ENCODE assay signal across 8 cellular contexts in genomic region chr18:35355140-35355618, GRCh38. TPM values are rescaled to one million over a fixed set of nuclear protein-coding genes. Genes with fewer than 3 reads are reported as not detected.
A peak's percentile ranks its signal among the peaks of the same experiment; 100 is the strongest.
DNase-seq lines count a peak whose midpoint lies in the region; ATAC-seq and TF ChIP-seq lines count a peak whose summit lies in the region.

No MANE protein-coding gene starts in this region.

- H3K36me3 Mint-ChIP-seq in activated naive CD8-positive, alpha-beta T cell treated with anti-CD3 and anti-CD28 coated beads for 36 hours, result peaks cover 3% of the 10 kb centered on the region

- no peaks in the 10 kb centered on the region for H3K27me3 Mint-ChIP-seq in activated naive CD8-positive, alpha-beta T cell treated with anti-CD3 and anti-CD28 coated beads for 36 hours

- no peaks in the 10 kb centered on the region for H3K9me3 ChIP-seq in SJCRH30 (replicated peaks)
- H3K9me3 ChIP-seq in parathyroid adenoma (ENCODE audit: control insufficient read depth, low read length), result no peaks in the 10 kb centered on the region
- H3K9me3 ChIP-seq in uterus, result no peaks in the 10 kb centered on the region

- TF ChIP-seq CTCF in parathyroid adenoma (IDR thresholded peaks at IDR 0.05), result peak; percentile 85
- peak; percentile 55 to 68 (median 59) for TF ChIP-seq CTCF in uterus (IDR thresholded peaks at IDR 0.05)

- H3K4me1 Mint-ChIP-seq in activated naive CD8-positive, alpha-beta T cell treated with anti-CD3 and anti-CD28 coated beads for 36 hours, result peaks cover 4% of the 10 kb centered on the region

- peak; percentile 98 for ATAC-seq in Right ventricle myocardium inferior

- H3K4me3 ChIP-seq in SJCRH30, result peak overlapping the region; percentile 44
- peak overlapping the region; percentile 38 for H3K4me3 ChIP-seq in parathyroid adenoma (ENCODE audit: low read depth, low read length)
- H3K4me3 ChIP-seq in uterus, result no peak overlapping the region

- no peaks in the 10 kb centered on the region for H3K79me2 ChIP-seq in parathyroid adenoma

- no peak for TF ChIP-seq POLR2A in uterus (IDR thresholded peaks at IDR 0.05)

- no peaks in the 10 kb centered on the region for H3K4me1 ChIP-seq in SJCRH30
- H3K4me1 ChIP-seq in parathyroid adenoma, result peaks cover 5% of the 10 kb centered on the region
- no peaks in the 10 kb centered on the region for H3K4me1 ChIP-seq in uterus

- H3K27ac ChIP-seq in SJCRH30, result no peak overlapping the region
- H3K27ac ChIP-seq in parathyroid adenoma, result no peak overlapping the region
- H3K27ac ChIP-seq in uterus, result peak overlapping the region in 1 of 2 donors; percentile 43

- H3K9me3 Mint-ChIP-seq in activated naive CD8-positive, alpha-beta T cell treated with anti-CD3 and anti-CD28 coated beads for 36 hours, result peaks cover 10% of the 10 kb centered on the region

- H3K27me3 ChIP-seq in SJCRH30 (no peaks in the 10 kb centered on the region), parathyroid adenoma (ENCODE audit: control insufficient read depth, insufficient read depth, low read length) (no peaks in the 10 kb centered on the region), uterus (no peaks in the 10 kb centered on the region)

- H3K4me3 Mint-ChIP-seq in activated naive CD8-positive, alpha-beta T cell treated with anti-CD3 and anti-CD28 coated beads for 36 hours, result no peak overlapping the region

- peak overlapping the region; percentile 31 for H3K4me2 ChIP-seq in parathyroid adenoma (ENCODE audit: low read length)

- no peaks in the 10 kb centered on the region for H3K36me3 ChIP-seq in SJCRH30
- H3K36me3 ChIP-seq in parathyroid adenoma (ENCODE audit: control insufficient read depth, insufficient read depth, low read length), result no peaks in the 10 kb centered on the region
- no peaks in the 10 kb centered on the region for H3K36me3 ChIP-seq in uterus

- no peak overlapping the region for H3K27ac Mint-ChIP-seq in activated naive CD8-positive, alpha-beta T cell treated with anti-CD3 and anti-CD28 coated beads for 36 hours

- peak overlapping the region; percentile 63 for H2AFZ ChIP-seq in parathyroid adenoma

- no peak overlapping the region for H3K9ac ChIP-seq in parathyroid adenoma

- intact Hi-C loops in Right ventricle myocardium inferior (cut with DNase I), result loop anchor here (1.0 kb wide), 1 partner anchor 124 kb away; no protein-coding TSS in a partner anchor
- intact Hi-C loops in uterus (cut with DNase I; ENCODE audit: low total_unique reads), result no loop called here

- peak; percentile 55 for DNase-seq in GF-D8 (lab: John Stamatoyannopoulos, UW)
- peak; percentile 55 for DNase-seq in H4 (ENCODE audit: low spot score)
- peak; percentile 63 for DNase-seq in LoVo (ENCODE audit: low spot score)
- peak; percentile 37 to 69 for DNase-seq in SJCRH30
- peak; percentile 45 for DNase-seq in activated naive CD8-positive, alpha-beta T cell treated with anti-CD3 and anti-CD28 coated beads for 36 hours
- DNase-seq in Right ventricle myocardium inferior (ENCODE audit: missing footprints), result peak; percentile 68
- peak; percentile 49 to 69 for DNase-seq in uterus

RNA-seq across cellular contexts. Expression of gene ZNF24, which starts 11.0 kb away (rescaled TPM):
- total RNA-seq in H4 (2014; rRNA removed; shearing (Covaris generic)), result 27.9 and 35.4 TPM in 2 replicates
- 34.8 and 38.9 TPM in 2 replicates for total RNA-seq in SJCRH30 (2014; rRNA removed; shearing (Covaris generic))
- total RNA-seq in activated naive CD8-positive, alpha-beta T cell treated with anti-CD3 and anti-CD28 coated beads for 36 hours, result 10 to 100 TPM; 48.8 to 49.2 TPM
- total RNA-seq in Right ventricle myocardium inferior (50.2 TPM), uterus (10 to 100 TPM; 22.0 to 86.7 (median 42.8) TPM)

RNA-seq across cellular contexts. Expression of gene ZNF396, which starts 22.0 kb away (rescaled TPM):
- total RNA-seq in H4 (2014; rRNA removed; shearing (Covaris generic)), result 1.3 and 3.1 TPM in 2 replicates
- 0.06 and 0.10 TPM in 2 replicates for total RNA-seq in SJCRH30 (2014; rRNA removed; shearing (Covaris generic))
- total RNA-seq in activated naive CD8-positive, alpha-beta T cell treated with anti-CD3 and anti-CD28 coated beads for 36 hours, result under 1 TPM; 0.92 to 0.99 TPM
- total RNA-seq in Right ventricle myocardium inferior (0.70 TPM), uterus (1 to 10 TPM in 2 of 4 donors, under 1 TPM in 2; 0.26 to 3.9 (median 1.0) TPM)

Comparison
In these comparisons a context has a peak if more than half of its experiments do, and no peak if none do; other contexts are left out.
1. H3K4me3 ChIP-seq: peak in SJCRH30 (single experiment) and parathyroid adenoma (single experiment); none in uterus (0 of 2).
2. Peak in every context shown above with its lines, with median percentiles within 50 percentile points of each other: DNase-seq.